ENCODE assay signal across 22 cellular contexts in the genomic region with DNA sequence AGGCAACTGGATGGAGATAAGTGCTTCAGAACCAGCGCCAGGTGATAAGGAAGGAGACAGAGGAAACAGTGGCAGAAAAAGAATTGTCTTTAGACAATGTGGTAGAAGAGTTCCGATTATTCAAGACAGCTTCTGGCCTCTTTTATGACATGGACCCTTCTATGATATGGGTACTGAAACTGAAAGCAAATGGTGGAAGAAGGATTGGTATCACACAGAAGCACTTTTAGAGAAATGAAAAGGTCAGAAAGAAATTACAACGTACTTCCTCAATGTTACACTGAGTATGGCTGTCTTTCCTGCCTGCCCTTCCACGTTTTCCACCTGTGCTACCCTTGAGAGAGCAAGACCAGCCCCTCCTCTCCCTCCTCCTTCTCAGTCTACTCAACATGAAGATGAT.
"Had no signal": no experiment of that assay in that cellular context is flagged by ENCODE, and none has a peak within 500 bp of the region (broad histone marks: within the 10 kb centered on the region; RNA-seq: fewer than 3 reads in every experiment).

No MANE protein-coding gene starts in this region.

- ATAC-seq: Panc1, T-cell had no signal

- H3K9me3 ChIP-seq: SK-N-SH had no signal

- H3K4me2 ChIP-seq: SK-N-SH had no signal

- H3K27ac Mint-ChIP-seq: T-cell; T-helper 1 cell treated with Interleukin-12 subunit alpha and Interleukin-12 subunit beta and Interleukin-4 antibody, amounts not matched to agents 30 μg/mL and 1 μg/mL, for 36 hours had no signal

- H3K36me3 Mint-ChIP-seq: T-cell had no signal

- H3K4me3 Mint-ChIP-seq: T-cell; T-helper 1 cell treated with Interleukin-12 subunit alpha and Interleukin-12 subunit beta and Interleukin-4 antibody, amounts not matched to agents 30 μg/mL and 1 μg/mL, for 36 hours had no signal

- H3K9me2 ChIP-seq: SK-N-SH had no signal

- H3K9ac ChIP-seq: SK-N-SH had no signal

- DNase-seq: KBM-7; NCI-H1092 treated with DMSO at 0.1 percent for 48 hours; NCI-H1436; NCI-H187; NCI-H2029; NCI-H2081 treated with DMSO at 0.1 percent for 48 hours; NCI-H2171; NCI-H226; NCI-H446; NCI-H510A; NCI-H524 treated with DMSO at 0.1 percent for 48 hours; NCI-H69; NCI-H774; NK-92 treated with Interleukin-12 subunit alpha and Interleukin-12 subunit beta, amount 100 ng/mL, for 24 hours; SHP77; SK-N-SH; SW 1271; T-cell had no signal

- H3K27ac ChIP-seq: HL-60, RWPE1 had no signal

- H3K4me1 Mint-ChIP-seq: T-cell had no signal

- H3K27me3 Mint-ChIP-seq: T-cell had no signal
